Comparison of ENCODE assay signal across 15 cellular contexts in the genomic region with DNA sequence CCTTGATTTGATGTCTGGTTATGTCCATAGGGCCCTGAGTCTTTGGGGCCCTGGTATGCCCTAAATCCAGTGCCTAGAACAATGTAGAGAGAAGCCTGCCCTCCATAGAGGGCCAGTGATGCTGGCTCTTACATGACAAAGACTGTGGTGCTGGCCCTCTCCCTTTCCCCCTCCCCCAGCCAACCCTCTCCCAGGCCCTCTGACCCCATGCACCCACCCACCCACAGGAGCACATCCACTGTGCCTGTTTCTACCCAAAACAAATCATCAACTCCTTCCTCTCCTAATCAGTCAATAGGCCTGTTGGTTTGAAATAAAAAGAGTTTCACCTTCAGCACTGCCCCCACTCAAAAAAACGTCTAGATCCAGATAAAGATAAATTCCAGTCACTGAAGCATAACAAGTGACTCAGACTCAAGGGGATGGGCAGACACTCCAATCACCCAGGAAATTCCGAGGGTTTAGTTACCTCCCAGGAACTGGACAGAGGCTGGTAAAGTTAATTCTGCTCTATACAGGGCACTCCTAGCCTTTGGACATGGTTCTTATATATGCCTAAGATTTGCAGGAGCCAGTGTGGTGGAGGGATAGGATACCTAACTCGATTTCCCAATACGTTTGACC.
DNase-seq lines count a peak whose midpoint lies in the region; ATAC-seq and TF ChIP-seq lines count a peak whose summit lies in the region.
"Had no signal": no experiment of that assay in that cellular context is flagged by ENCODE, and none has a peak within 500 bp of the region (broad histone marks: within the 10 kb centered on the region; RNA-seq: fewer than 3 reads in every experiment).

No MANE protein-coding gene starts in this region.

- H2BK12ac ChIP-seq in mesenchymal stem cell (ENCODE audit: low read length in 2 of 2) = no peak overlapping the region

- peak overlapping the region; percentile 13 for H3K4me2 ChIP-seq in mesenchymal stem cell (ENCODE audit: low read length, poor library complexity, severe bottlenecking)

- in situ Hi-C loops in Caki2 (cut with HindIII; ENCODE audit: low pct_unique_long_range_greater_than_20kb, low sequenced_read_pairs) = no loop called here

- H3K27ac Mint-ChIP-seq in activated naive CD4-positive, alpha-beta T cell treated with anti-CD3 and anti-CD28 coated beads, Interleukin-2, amount 10 ng/mL, durations not matched to agents 7 days and 5 days = no peak overlapping the region
- H3K27ac Mint-ChIP-seq: CD4-positive, CD25-positive, alpha-beta regulatory T cell; endodermal cell; naive thymus-derived CD4-positive, alpha-beta T cell had no signal

- H3K27ac ChIP-seq in mesenchymal stem cell (ENCODE audit: low read length, poor library complexity, severe bottlenecking) = peak overlapping the region; percentile 78

- H2BK15ac ChIP-seq in mesenchymal stem cell (ENCODE audit: low read depth, poor library complexity, severe bottlenecking) = no peak overlapping the region

- WGBS in mesenchymal stem cell = 52% methylated on average over 4 of the region's 4 CpGs

- peaks cover 35% of the 10 kb centered on the region for H3K4me1 ChIP-seq in mesenchymal stem cell (ENCODE audit: control insufficient read depth, insufficient read depth, low read depth, low read length)
- H3K4me1 ChIP-seq: HAP-1 had no signal

- no peaks in the 10 kb centered on the region for H3K79me1 ChIP-seq in mesenchymal stem cell (replicated peaks; ENCODE audit: low read length, poor library complexity, severe bottlenecking)

- H2BK5ac ChIP-seq in mesenchymal stem cell (ENCODE audit: low read depth, low read length, poor library complexity, severe bottlenecking) = peak overlapping the region; percentile 87

- no peak overlapping the region for H3K4ac ChIP-seq in mesenchymal stem cell (ENCODE audit: low read depth in 1 of 2, low read length in 2 of 2)

- no peak overlapping the region for H3K4me3 Mint-ChIP-seq in activated naive CD4-positive, alpha-beta T cell treated with anti-CD3 and anti-CD28 coated beads, Interleukin-2, amount 10 ng/mL, durations not matched to agents 7 days and 5 days
- H3K4me3 Mint-ChIP-seq: CD4-positive, CD25-positive, alpha-beta regulatory T cell; endodermal cell; naive thymus-derived CD4-positive, alpha-beta T cell had no signal

- H2AK5ac ChIP-seq in mesenchymal stem cell (ENCODE audit: low read length, severe bottlenecking) = peak overlapping the region; percentile 98

- H3K27me3 Mint-ChIP-seq in activated naive CD4-positive, alpha-beta T cell treated with anti-CD3 and anti-CD28 coated beads, Interleukin-2, amount 10 ng/mL, durations not matched to agents 7 days and 5 days = no peaks in the 10 kb centered on the region
- H3K27me3 Mint-ChIP-seq: CD4-positive, CD25-positive, alpha-beta regulatory T cell had no signal

- no peak overlapping the region for H2BK120ac ChIP-seq in mesenchymal stem cell (ENCODE audit: low read depth, low read length)

- H2AFZ ChIP-seq in mesenchymal stem cell (ENCODE audit: low read depth, low read length) = no peak overlapping the region

- no peak overlapping the region for H3K14ac ChIP-seq in mesenchymal stem cell (ENCODE audit: low read length in 2 of 2)

- no peaks in the 10 kb centered on the region for H3K36me3 Mint-ChIP-seq in activated naive CD4-positive, alpha-beta T cell treated with anti-CD3 and anti-CD28 coated beads, Interleukin-2, amount 10 ng/mL, durations not matched to agents 7 days and 5 days
- H3K36me3 Mint-ChIP-seq: CD4-positive, CD25-positive, alpha-beta regulatory T cell; naive thymus-derived CD4-positive, alpha-beta T cell had no signal

- no peaks in the 10 kb centered on the region for H3K4me1 Mint-ChIP-seq in activated naive CD4-positive, alpha-beta T cell treated with anti-CD3 and anti-CD28 coated beads, Interleukin-2, amount 10 ng/mL, durations not matched to agents 7 days and 5 days
- H3K4me1 Mint-ChIP-seq: CD4-positive, CD25-positive, alpha-beta regulatory T cell; naive thymus-derived CD4-positive, alpha-beta T cell had no signal

- H3K23ac ChIP-seq in mesenchymal stem cell (ENCODE audit: low read length in 2 of 2) = no peak overlapping the region

- no peaks in the 10 kb centered on the region for H3K27me3 ChIP-seq in mesenchymal stem cell (ENCODE audit: control insufficient read depth in 1 of 2, insufficient read depth in 1 of 2, low read length in 2 of 2)

- no peaks in the 10 kb centered on the region for H3K36me3 ChIP-seq in mesenchymal stem cell (ENCODE audit: control insufficient read depth in 1 of 2, insufficient read depth in 2 of 2, low read depth in 1 of 2, low read length in 2 of 2)
- H3K36me3 ChIP-seq: HAP-1 had no signal

- no peak overlapping the region for H3K4me3 ChIP-seq in choroid plexus epithelial cell (ENCODE audit: low read depth, low read length)
- no peak overlapping the region for H3K4me3 ChIP-seq in mesenchymal stem cell (ENCODE audit: insufficient read depth in 1 of 2, low read depth in 1 of 2, low read length in 2 of 2)
- H3K4me3 ChIP-seq: HAP-1 had no signal

- H3K9me3 ChIP-seq in mesenchymal stem cell (ENCODE audit: control insufficient read depth, low read length) = no peaks in the 10 kb centered on the region
- H3K9me3 ChIP-seq: HAP-1 had no signal

- ATAC-seq in HG03342 (IDR thresholded peaks at IDR 0.05; ENCODE audit: unreplicated experiment) (no peak), GM18498 (IDR thresholded peaks at IDR 0.05; ENCODE audit: unreplicated experiment) (no peak)
- ATAC-seq: naive thymus-derived CD4-positive, alpha-beta T cell had no signal

- no peaks in the 10 kb centered on the region for H3K9me3 Mint-ChIP-seq in activated naive CD4-positive, alpha-beta T cell treated with anti-CD3 and anti-CD28 coated beads, Interleukin-2, amount 10 ng/mL, durations not matched to agents 7 days and 5 days
- H3K9me3 Mint-ChIP-seq: endodermal cell; naive thymus-derived CD4-positive, alpha-beta T cell had no signal

- H3K18ac ChIP-seq in mesenchymal stem cell (ENCODE audit: low read depth in 1 of 2, low read length in 2 of 2) = no peak overlapping the region

- H4K91ac ChIP-seq in mesenchymal stem cell (ENCODE audit: low read length) = no peak overlapping the region

- no peak for TF ChIP-seq CTCF in choroid plexus epithelial cell (conservative IDR thresholded peaks at IDR 0.05; ENCODE audit: low read depth, low read length)

- peak; percentile 77 for DNase-seq in Caki2 (ENCODE audit: low read depth)
- peak; percentile 92 for DNase-seq in M059J (ENCODE audit: low read depth)
- peak; percentile 68 for DNase-seq in choroid plexus epithelial cell (ENCODE audit: low read depth)
- peak; percentile 54 for DNase-seq in mesenchymal stem cell
- DNase-seq in activated naive CD4-positive, alpha-beta T cell treated with anti-CD3 and anti-CD28 coated beads, Interleukin-2, amount 10 ng/mL, durations not matched to agents 7 days and 5 days = no peak
- no peak for DNase-seq in OCI-M2 (lab: John Stamatoyannopoulos, UW; ENCODE audit: unreplicated experiment)
- DNase-seq: activated CD8-positive, alpha-beta memory T cell treated with anti-CD3 and anti-CD28 coated beads, Interleukin-2, amount 50 U/mL, for 4 hours; CD4-positive, CD25-positive, alpha-beta regulatory T cell; endodermal cell; KG1; naive thymus-derived CD4-positive, alpha-beta T cell; NCI-H2081 treated with DMSO at 0.1 percent for 48 hours had no signal

- no peak overlapping the region for H4K8ac ChIP-seq in mesenchymal stem cell (ENCODE audit: low read length)

- CTCF ChIA-PET in activated naive CD4-positive, alpha-beta T cell treated with anti-CD3 and anti-CD28 coated beads, Interleukin-2, amount 10 ng/mL, durations not matched to agents 7 days and 5 days (lab: Charles Lee) = no interaction called here

- H3K9ac ChIP-seq in mesenchymal stem cell (ENCODE audit: low read length) = no peak overlapping the region

Comparison
In these comparisons a context has a peak if more than half of its experiments do, and no peak if none do; other contexts are left out.
1. DNase-seq: peak in Caki2 (single experiment), M059J (single experiment), choroid plexus epithelial cell (single experiment) and mesenchymal stem cell (single experiment); none in activated naive CD4-positive, alpha-beta T cell treated with anti-CD3 and anti-CD28 coated beads, Interleukin-2, amount 10 ng/mL, durations not matched to agents 7 days and 5 days (single experiment) and OCI-M2 (single experiment).